Comparison of ENCODE assay signal across 1 cellular context in the genomic region with DNA sequence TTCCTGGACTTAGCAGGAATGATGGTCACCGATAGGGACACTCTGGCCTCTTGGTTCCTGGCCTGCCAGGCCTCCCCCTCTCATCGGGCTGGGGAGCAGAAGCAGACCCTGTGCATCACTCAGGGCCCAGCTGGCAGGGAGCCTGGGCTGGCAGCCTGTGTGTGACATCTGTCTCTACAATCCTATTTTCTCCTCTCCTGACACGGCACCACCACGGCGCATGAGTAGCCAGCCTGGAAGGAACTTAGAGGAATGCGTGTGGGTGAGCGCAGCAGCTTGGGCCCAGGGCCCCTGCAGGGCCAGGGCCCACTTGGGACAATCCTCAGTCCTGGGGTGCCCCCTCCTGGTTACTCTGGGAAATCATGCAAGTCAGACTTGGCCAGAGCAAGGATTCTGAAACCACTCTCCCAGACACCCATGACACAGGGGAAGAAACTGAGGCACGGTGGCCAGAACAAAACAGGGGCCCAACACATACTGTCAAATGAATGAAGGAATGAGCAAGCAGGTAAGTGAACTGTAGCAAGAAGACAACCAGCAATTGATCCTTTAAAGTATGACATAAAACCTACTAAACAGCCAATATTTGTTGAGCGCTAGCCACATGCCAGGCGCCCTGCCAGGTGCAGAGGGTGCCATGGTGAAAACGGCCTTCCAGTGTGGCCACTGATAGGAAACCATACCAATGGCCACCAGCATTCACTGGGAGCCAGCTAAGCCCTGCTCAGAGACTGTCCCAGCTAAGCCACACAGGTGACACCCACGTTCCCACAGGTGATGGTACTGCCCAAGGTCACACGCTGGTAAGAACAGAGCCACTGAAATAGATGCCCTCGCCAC.
TF ChIP-seq lines count a peak whose summit lies in the region.

No MANE protein-coding gene starts in this region.

TF ChIP-seq in K562, 482 proteins besides CTCF, POLR2A, EP300 and RAD21 (continued from another document):
- TF ChIP-seq, protein P1, sequence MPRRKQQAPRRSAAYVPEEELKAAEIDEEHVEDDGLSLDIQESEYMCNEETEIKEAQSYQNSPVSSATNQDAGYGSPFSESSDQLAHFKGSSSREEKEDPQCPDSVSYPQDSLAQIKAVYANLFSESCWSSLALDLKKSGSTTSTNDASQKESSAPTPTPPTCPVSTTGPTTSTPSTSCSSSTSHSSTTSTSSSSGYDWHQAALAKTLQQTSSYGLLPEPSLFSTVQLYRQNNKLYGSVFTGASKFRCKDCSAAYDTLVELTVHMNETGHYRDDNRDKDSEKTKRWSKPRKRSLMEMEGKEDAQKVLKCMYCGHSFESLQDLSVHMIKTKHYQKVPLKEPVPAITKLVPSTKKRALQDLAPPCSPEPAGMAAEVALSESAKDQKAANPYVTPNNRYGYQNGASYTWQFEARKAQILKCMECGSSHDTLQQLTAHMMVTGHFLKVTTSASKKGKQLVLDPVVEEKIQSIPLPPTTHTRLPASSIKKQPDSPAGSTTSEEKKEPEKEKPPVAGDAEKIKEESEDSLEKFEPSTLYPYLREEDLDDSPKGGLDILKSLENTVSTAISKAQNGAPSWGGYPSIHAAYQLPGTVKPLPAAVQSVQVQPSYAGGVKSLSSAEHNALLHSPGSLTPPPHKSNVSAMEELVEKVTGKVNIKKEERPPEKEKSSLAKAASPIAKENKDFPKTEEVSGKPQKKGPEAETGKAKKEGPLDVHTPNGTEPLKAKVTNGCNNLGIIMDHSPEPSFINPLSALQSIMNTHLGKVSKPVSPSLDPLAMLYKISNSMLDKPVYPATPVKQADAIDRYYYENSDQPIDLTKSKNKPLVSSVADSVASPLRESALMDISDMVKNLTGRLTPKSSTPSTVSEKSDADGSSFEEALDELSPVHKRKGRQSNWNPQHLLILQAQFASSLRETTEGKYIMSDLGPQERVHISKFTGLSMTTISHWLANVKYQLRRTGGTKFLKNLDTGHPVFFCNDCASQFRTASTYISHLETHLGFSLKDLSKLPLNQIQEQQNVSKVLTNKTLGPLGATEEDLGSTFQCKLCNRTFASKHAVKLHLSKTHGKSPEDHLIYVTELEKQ (CRISPR knock-in tag; IDR thresholded peaks at IDR 0.05), result no peak
- TF ChIP-seq CBX3 (IDR thresholded peaks at IDR 0.05; ENCODE audit: borderline replicate concordance in 1 of 2, low read length in 2 of 2) (peak in 1 of 2 experiments; percentile 83; a peak in 2 of 3 replicates), ZNF830 (CRISPR knock-in tag; IDR thresholded peaks at IDR 0.05) (no peak), BHLHE40 (IDR thresholded peaks at IDR 0.05; ENCODE audit: low read length) (peak; percentile 86), CHD7 (IDR thresholded peaks at IDR 0.05; ENCODE audit: low read depth, low read length) (no peak), JUN (IDR thresholded peaks at IDR 0.05; ENCODE audit: borderline replicate concordance, low read depth, low read length) (peak; percentile 91), JUN (CRISPR knock-in tag; IDR thresholded peaks at IDR 0.05; ENCODE audit: borderline replicate concordance) (no peak), RNF2 (IDR thresholded peaks at IDR 0.05) (no peak), ZNF444 (CRISPR knock-in tag; IDR thresholded peaks at IDR 0.05) (no peak), ZNF511 (CRISPR knock-in tag; IDR thresholded peaks at IDR 0.05) (no peak), ZNF347 (CRISPR knock-in tag; IDR thresholded peaks at IDR 0.05; ENCODE audit: low read depth) (no peak), GABPB1 (CRISPR knock-in tag; IDR thresholded peaks at IDR 0.05) (no peak), CHCHD3 (CRISPR knock-in tag; IDR thresholded peaks at IDR 0.05) (no peak), ARHGAP35 (IDR thresholded peaks at IDR 0.05; ENCODE audit: partially characterized antibody) (no peak), ZNF764 (CRISPR knock-in tag; IDR thresholded peaks at IDR 0.05; ENCODE audit: low read depth) (no peak), ATF2 (CRISPR knock-in tag; IDR thresholded peaks at IDR 0.05) (no peak), GATA2 (CRISPR knock-in tag; IDR thresholded peaks at IDR 0.05) (no peak), POU5F1 (IDR thresholded peaks at IDR 0.05; ENCODE audit: borderline replicate concordance, low read depth, low read length, partially characterized antibody) (peak; percentile 69), CHD2 (IDR thresholded peaks at IDR 0.05; ENCODE audit: low read depth, low read length) (peak; percentile 44), CTBP1 (IDR thresholded peaks at IDR 0.05; ENCODE audit: borderline replicate concordance) (no peak), ZNF133 (CRISPR knock-in tag; IDR thresholded peaks at IDR 0.05) (no peak), PTBP1 (IDR thresholded peaks at IDR 0.05; ENCODE audit: low read depth, low read length) (no peak), MCM5 (IDR thresholded peaks at IDR 0.05; ENCODE audit: low read depth) (no peak)
- TF ChIP-seq, protein P2, sequence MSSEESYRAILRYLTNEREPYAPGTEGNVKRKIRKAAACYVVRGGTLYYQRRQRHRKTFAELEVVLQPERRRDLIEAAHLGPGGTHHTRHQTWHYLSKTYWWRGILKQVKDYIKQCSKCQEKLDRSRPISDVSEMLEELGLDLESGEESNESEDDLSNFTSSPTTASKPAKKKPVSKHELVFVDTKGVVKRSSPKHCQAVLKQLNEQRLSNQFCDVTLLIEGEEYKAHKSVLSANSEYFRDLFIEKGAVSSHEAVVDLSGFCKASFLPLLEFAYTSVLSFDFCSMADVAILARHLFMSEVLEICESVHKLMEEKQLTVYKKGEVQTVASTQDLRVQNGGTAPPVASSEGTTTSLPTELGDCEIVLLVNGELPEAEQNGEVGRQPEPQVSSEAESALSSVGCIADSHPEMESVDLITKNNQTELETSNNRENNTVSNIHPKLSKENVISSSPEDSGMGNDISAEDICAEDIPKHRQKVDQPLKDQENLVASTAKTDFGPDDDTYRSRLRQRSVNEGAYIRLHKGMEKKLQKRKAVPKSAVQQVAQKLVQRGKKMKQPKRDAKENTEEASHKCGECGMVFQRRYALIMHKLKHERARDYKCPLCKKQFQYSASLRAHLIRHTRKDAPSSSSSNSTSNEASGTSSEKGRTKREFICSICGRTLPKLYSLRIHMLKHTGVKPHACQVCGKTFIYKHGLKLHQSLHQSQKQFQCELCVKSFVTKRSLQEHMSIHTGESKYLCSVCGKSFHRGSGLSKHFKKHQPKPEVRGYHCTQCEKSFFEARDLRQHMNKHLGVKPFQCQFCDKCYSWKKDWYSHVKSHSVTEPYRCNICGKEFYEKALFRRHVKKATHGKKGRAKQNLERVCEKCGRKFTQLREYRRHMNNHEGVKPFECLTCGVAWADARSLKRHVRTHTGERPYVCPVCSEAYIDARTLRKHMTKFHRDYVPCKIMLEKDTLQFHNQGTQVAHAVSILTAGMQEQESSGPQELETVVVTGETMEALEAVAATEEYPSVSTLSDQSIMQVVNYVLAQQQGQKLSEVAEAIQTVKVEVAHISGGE (CRISPR knock-in tag; IDR thresholded peaks at IDR 0.05), result no peak
